In the genomic region with DNA sequence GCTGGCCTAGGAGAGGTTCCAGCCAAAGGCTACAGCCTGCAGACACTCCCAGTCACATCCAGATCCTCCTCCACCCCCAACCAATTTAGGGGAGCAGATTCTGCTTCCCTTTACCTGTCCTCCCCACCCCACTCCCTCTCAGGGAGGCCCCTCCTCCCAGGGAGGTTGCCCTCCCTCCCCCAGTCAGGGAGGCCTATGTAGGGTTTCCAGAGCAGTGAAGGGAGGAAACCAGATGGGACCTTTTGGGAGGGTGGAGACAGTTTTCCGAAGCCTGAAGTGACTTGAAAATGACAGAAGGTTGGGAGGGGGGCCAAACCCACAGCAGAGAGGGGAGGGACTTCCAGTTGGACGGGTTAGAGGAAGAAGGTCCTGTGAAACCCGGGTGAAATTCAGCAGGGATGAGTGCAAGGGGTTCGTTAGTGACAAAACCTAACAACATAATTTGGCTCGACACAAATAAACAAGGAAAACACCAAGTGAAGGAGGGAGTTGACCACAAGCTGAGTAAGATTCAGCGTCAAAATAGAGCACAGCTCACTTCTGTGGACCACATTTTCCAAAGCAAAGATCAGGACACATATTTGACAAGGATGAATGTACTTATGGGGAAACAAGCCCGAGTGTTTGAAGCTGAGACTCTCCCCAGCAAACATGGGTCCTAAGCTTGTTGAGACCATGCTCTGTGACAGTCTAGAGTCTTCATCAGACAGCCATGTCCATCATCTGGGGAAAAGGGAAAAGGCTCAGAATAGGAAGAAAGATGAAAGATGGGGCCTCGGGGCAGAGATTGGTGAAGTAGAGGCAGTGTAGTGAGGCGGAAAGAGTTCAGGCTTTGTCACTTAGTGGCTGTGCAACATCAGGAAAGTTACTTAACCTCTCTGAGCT, we compare ENCODE assay signal across 7 cellular contexts. TPM values are rescaled to one million over a fixed set of nuclear protein-coding genes. Genes with fewer than 3 reads are reported as not detected.
DNase-seq lines count a peak whose midpoint lies in the region; ATAC-seq, FAIRE-seq and TF ChIP-seq lines count a peak whose summit lies in the region.

No MANE protein-coding gene starts in this region.

- TF ChIP-seq CTCF in bronchial epithelial cell (IDR thresholded peaks at IDR 0.05; ENCODE audit: insufficient read depth, low read length, severe bottlenecking), result no peak

- peak; percentile 2 for ATAC-seq in HG03103 (IDR thresholded peaks at IDR 0.05; ENCODE audit: low read depth, unreplicated experiment)

- no peaks in the 10 kb centered on the region for H3K36me3 ChIP-seq in bronchial epithelial cell (ENCODE audit: control insufficient read depth, insufficient read depth, low read length)

- FAIRE-seq in GM19239 (lab: Jason Lieb, UNC), result peak; percentile 80
- FAIRE-seq in bronchial epithelial cell (lab: Jason Lieb, UNC), result no peak

- no peaks in the 10 kb centered on the region for H3K27me3 ChIP-seq in bronchial epithelial cell (ENCODE audit: control insufficient read depth, insufficient read depth, low read length)

- no peak overlapping the region for H3K4me3 ChIP-seq in bronchial epithelial cell (ENCODE audit: low read depth, low read length)

- DNase-seq in GM19239 (ENCODE audit: insufficient read length, low spot score) (no peak), SKM-1 (lab: John Stamatoyannopoulos, UW; ENCODE audit: unreplicated experiment) (peak; percentile 19), bronchial epithelial cell (ENCODE audit: low read depth) (peak; percentile 54), mucosa of gallbladder (ENCODE audit: low spot score) (peak; percentile 57), GOT3 (lab: John Stamatoyannopoulos, UW) (no peak), EL (no peak)

RNA-seq across cellular contexts. Expression of a gene that starts 46.4 kb away (rescaled TPM):
- total RNA-seq in bronchial epithelial cell, result 11.8 and 15.0 TPM in 2 replicates
- 19.0 TPM for total RNA-seq in mucosa of gallbladder

Comparison
In these comparisons a context has a peak if more than half of its experiments do, and no peak if none do; other contexts are left out.
1. DNase-seq: peak in SKM-1 (single experiment), bronchial epithelial cell (single experiment) and mucosa of gallbladder (single experiment); none in GM19239 (single experiment), GOT3 (single experiment) and EL (single experiment).